Comparison of ENCODE assay signal across 23 cellular contexts in the genomic region with DNA sequence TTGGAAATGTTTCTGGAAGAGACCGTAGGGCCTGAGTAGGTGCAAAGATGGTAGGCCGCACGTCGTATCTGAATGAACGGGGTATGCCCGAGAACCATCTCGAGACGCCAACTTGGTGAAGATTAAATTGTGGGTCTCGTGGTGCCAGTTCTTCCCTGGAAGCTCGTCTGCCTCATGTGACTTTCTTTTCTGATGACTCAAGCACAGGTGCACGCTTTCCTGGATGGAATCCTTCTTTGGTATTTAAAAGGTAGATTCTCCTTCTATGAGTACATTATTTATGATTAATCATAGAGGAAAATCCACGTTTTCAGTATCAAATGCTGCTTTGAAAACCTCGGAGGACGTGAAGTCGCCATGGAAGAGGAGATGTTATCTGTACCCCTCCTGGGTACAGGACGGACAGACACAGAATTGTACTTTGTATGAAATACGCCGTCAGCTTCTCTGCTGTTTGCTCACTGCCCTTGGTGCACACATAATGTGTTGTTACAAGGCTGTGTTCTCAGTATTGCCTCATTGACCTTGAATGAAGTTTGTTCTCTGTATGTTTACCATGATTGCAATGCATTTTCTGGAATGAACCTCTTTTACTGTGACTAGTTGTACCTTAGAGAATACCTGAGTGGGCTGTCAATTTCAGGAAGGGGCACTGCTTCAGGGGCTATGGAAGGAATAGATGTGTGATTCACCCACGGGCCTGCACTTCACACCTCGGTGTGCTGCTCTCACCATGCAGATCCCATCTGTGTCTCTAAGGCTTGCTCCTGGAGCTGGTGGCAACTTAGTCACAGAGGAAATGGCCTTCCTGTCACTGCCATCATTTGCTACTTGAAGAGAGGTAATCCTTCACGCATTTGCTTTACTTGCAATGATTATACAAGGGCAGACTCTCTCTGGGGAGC.
"Had no signal": no experiment of that assay in that cellular context is flagged by ENCODE, and none has a peak within 500 bp of the region (broad histone marks: within the 10 kb centered on the region; RNA-seq: fewer than 3 reads in every experiment).

No MANE protein-coding gene starts in this region.

- H3K36me3 Mint-ChIP-seq: natural killer cell treated with Interleukin-12 subunit alpha and Interleukin-12 subunit beta and Interleukin-15 and Interleukin-18, amount 100 ng/mL, for 72 hours; stimulated activated naive B cell treated with anti-CD40 and anti-IgM and Interleukin-4, amounts not matched to agents 10 μg/mL and 1 μg/mL and 100 μg/mL, for 72 hours had no signal

- H3K9me3 ChIP-seq: ovary, sigmoid colon, transverse colon, uterus had no signal

- H3K4me3 ChIP-seq: ovary, sigmoid colon, smooth muscle cell, transverse colon, uterus had no signal

- H3K4me1 ChIP-seq: foreskin keratinocyte, sigmoid colon, transverse colon, uterus had no signal

- DNase-seq: activated CD4-positive, alpha-beta memory T cell treated with anti-CD3 and anti-CD28 coated beads, Interleukin-2, amount 10 ng/mL, durations not matched to agents 7 days and 5 days; activated CD4-positive, alpha-beta T cell treated with anti-CD3 and anti-CD28 coated beads, Interleukin-2, amount 10 ng/mL, durations not matched to agents 24 days and 14 days; activated gamma-delta T cell; activated naive CD4-positive, alpha-beta T cell treated with anti-CD3 and anti-CD28 coated beads, Interleukin-2, amount 50 U/mL, for 16 hours; activated naive CD8-positive, alpha-beta T cell treated with anti-CD3 and anti-CD28 coated beads, Interleukin-2, amount 50 U/mL, for 24 hours; activated T-cell treated with anti-CD3 and anti-CD28 coated beads for 4 hours; effector CD4-positive, alpha-beta T cell; foreskin keratinocyte; glutamatergic neuron; hippocampal formation; left ventricle myocardium superior; sigmoid colon; stimulated activated CD4-positive, alpha-beta T cell treated with anti-CD3 and anti-CD28 coated beads, Interleukin-2, amount 100 ng/mL, for 48 hours; stimulated activated CD8-positive, alpha-beta memory T cell treated with anti-CD3 and anti-CD28 coated beads, Interleukin-4, amount 100 ng/mL, for 48 hours; stimulated activated naive B cell treated with anti-CD40 and anti-IgM and Interleukin-4, amounts not matched to agents 10 μg/mL and 1 μg/mL and 100 μg/mL, for 72 hours; T-helper 2 cell; transverse colon; uterus had no signal

- H3K36me3 ChIP-seq: ovary, sigmoid colon, transverse colon, uterus had no signal

- H3K27ac ChIP-seq: foreskin keratinocyte, ovary, sigmoid colon, transverse colon, uterus had no signal

- H3K4me3 Mint-ChIP-seq: activated CD4-positive, alpha-beta memory T cell treated with anti-CD3 and anti-CD28 coated beads, Interleukin-2, amount 10 ng/mL, durations not matched to agents 7 days and 5 days; activated CD4-positive, alpha-beta T cell treated with anti-CD3 and anti-CD28 coated beads, Interleukin-2, amount 10 ng/mL, durations not matched to agents 24 days and 14 days; activated naive CD8-positive, alpha-beta T cell treated with anti-CD3 and anti-CD28 coated beads, Interleukin-2, amount 50 U/mL, for 24 hours; dendritic cell treated with granulocyte-macrophage colony-stimulating factor and Interleukin-4, amounts not matched to agents 40 ng/mL and 50 ng/mL, for 4 days; natural killer cell treated with Interleukin-12 subunit alpha and Interleukin-12 subunit beta and Interleukin-15 and Interleukin-18, amount 100 ng/mL, for 72 hours; stimulated activated naive B cell treated with anti-CD40 and anti-IgM and Interleukin-4, amounts not matched to agents 10 μg/mL and 1 μg/mL and 100 μg/mL, for 72 hours had no signal

- ATAC-seq: activated CD4-positive, CD25-positive, alpha-beta regulatory T cell treated with anti-CD3 and anti-CD28 coated beads, Interleukin-2, amount 50 U/mL, for 24 hours; activated naive CD8-positive, alpha-beta T cell treated with anti-CD3 and anti-CD28 coated beads, Interleukin-2, amount 50 U/mL, for 24 hours; foreskin keratinocyte; left ventricle myocardium superior; natural killer cell treated with Interleukin-12 subunit alpha and Interleukin-12 subunit beta and Interleukin-15 and Interleukin-18, amount 100 ng/mL, for 72 hours; stimulated activated naive B cell treated with anti-CD40 and anti-IgM and Interleukin-4, amounts not matched to agents 10 μg/mL and 1 μg/mL and 100 μg/mL, for 72 hours had no signal

- H3K9me3 Mint-ChIP-seq: activated CD4-positive, alpha-beta memory T cell treated with anti-CD3 and anti-CD28 coated beads, Interleukin-2, amount 10 ng/mL, durations not matched to agents 7 days and 5 days; activated CD4-positive, alpha-beta T cell treated with anti-CD3 and anti-CD28 coated beads, Interleukin-2, amount 10 ng/mL, durations not matched to agents 24 days and 14 days; activated naive CD8-positive, alpha-beta T cell treated with anti-CD3 and anti-CD28 coated beads, Interleukin-2, amount 50 U/mL, for 24 hours; dendritic cell treated with granulocyte-macrophage colony-stimulating factor and Interleukin-4, amounts not matched to agents 40 ng/mL and 50 ng/mL, for 4 days; natural killer cell treated with Interleukin-12 subunit alpha and Interleukin-12 subunit beta and Interleukin-15 and Interleukin-18, amount 100 ng/mL, for 72 hours; stimulated activated naive B cell treated with anti-CD40 and anti-IgM and Interleukin-4, amounts not matched to agents 10 μg/mL and 1 μg/mL and 100 μg/mL, for 72 hours had no signal

- H3K27ac Mint-ChIP-seq: activated CD4-positive, alpha-beta memory T cell treated with anti-CD3 and anti-CD28 coated beads, Interleukin-2, amount 10 ng/mL, durations not matched to agents 7 days and 5 days; activated CD4-positive, alpha-beta T cell treated with anti-CD3 and anti-CD28 coated beads, Interleukin-2, amount 10 ng/mL, durations not matched to agents 24 days and 14 days; activated naive CD8-positive, alpha-beta T cell treated with anti-CD3 and anti-CD28 coated beads, Interleukin-2, amount 50 U/mL, for 24 hours; dendritic cell treated with granulocyte-macrophage colony-stimulating factor and Interleukin-4, amounts not matched to agents 40 ng/mL and 50 ng/mL, for 4 days; natural killer cell treated with Interleukin-12 subunit alpha and Interleukin-12 subunit beta and Interleukin-15 and Interleukin-18, amount 100 ng/mL, for 72 hours; stimulated activated naive B cell treated with anti-CD40 and anti-IgM and Interleukin-4, amounts not matched to agents 10 μg/mL and 1 μg/mL and 100 μg/mL, for 72 hours had no signal

- H3K4me2 ChIP-seq: smooth muscle cell had no signal

- H3K27me3 Mint-ChIP-seq: activated CD4-positive, alpha-beta memory T cell treated with anti-CD3 and anti-CD28 coated beads, Interleukin-2, amount 10 ng/mL, durations not matched to agents 7 days and 5 days; activated CD4-positive, alpha-beta T cell treated with anti-CD3 and anti-CD28 coated beads, Interleukin-2, amount 10 ng/mL, durations not matched to agents 24 days and 14 days; dendritic cell treated with granulocyte-macrophage colony-stimulating factor and Interleukin-4, amounts not matched to agents 40 ng/mL and 50 ng/mL, for 4 days had no signal

- H3K4me1 Mint-ChIP-seq: activated CD4-positive, alpha-beta memory T cell treated with anti-CD3 and anti-CD28 coated beads, Interleukin-2, amount 10 ng/mL, durations not matched to agents 7 days and 5 days; activated CD4-positive, alpha-beta T cell treated with anti-CD3 and anti-CD28 coated beads, Interleukin-2, amount 10 ng/mL, durations not matched to agents 24 days and 14 days; activated naive CD8-positive, alpha-beta T cell treated with anti-CD3 and anti-CD28 coated beads, Interleukin-2, amount 50 U/mL, for 24 hours; stimulated activated naive B cell treated with anti-CD40 and anti-IgM and Interleukin-4, amounts not matched to agents 10 μg/mL and 1 μg/mL and 100 μg/mL, for 72 hours had no signal

- H3K27me3 ChIP-seq: foreskin keratinocyte, ovary, sigmoid colon, transverse colon, uterus had no signal
